ENCODE assay signal across 33 cellular contexts in the genomic region with DNA sequence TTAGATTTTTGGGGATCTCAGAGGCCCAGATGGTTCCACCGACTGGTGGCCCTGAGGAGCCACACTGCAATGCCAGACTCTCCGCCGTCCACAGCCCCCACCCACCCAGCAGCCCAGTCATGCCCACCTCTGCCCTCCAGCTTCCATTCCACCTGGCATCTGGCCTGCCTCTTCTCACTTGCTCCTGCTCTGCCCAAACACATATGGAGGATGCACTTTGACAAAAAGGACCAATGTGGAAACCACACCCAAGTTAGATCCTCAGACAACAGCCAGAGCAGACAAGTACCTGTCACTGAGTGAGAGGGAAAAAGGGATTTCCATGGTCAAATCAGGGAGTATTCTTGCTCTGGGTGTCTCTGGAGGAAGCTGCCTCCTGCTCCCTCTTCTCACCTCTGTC.
"Had no signal": no experiment of that assay in that cellular context is flagged by ENCODE, and none has a peak within 500 bp of the region (broad histone marks: within the 10 kb centered on the region; RNA-seq: fewer than 3 reads in every experiment).

No MANE protein-coding gene starts in this region.

- ATAC-seq: activated CD4-positive, alpha-beta T cell treated with anti-CD3 and anti-CD28 coated beads for 36 hours; activated CD8-positive, alpha-beta T cell treated with anti-CD3 and anti-CD28 coated beads, Interleukin-2, amount 10 ng/mL, durations not matched to agents 7 days and 5 days; activated naive CD8-positive, alpha-beta T cell treated with anti-CD3 and anti-CD28 coated beads, Interleukin-2, amount 50 U/mL, for 24 hours; activated T-cell treated with anti-CD3 and anti-CD28 coated beads, Interleukin-2, amount 50 U/mL, for 4 hours; body of pancreas; esophagus mucosa; foreskin keratinocyte; gastrocnemius medialis; heart left ventricle had no signal

- H3K36me3 Mint-ChIP-seq: activated CD4-positive, alpha-beta memory T cell treated with anti-CD3 and anti-CD28 coated beads for 36 hours; activated naive CD4-positive, alpha-beta T cell treated with anti-CD3 and anti-CD28 coated beads, Interleukin-2, amount 50 U/mL, for 24 hours; activated naive CD8-positive, alpha-beta T cell treated with anti-CD3 and anti-CD28 coated beads for 36 hours had no signal

- H3K27me3 ChIP-seq: adrenal gland, body of pancreas, colonic mucosa, gastrocnemius medialis, heart left ventricle had no signal

- H3K27me3 Mint-ChIP-seq: activated naive CD8-positive, alpha-beta T cell treated with anti-CD3 and anti-CD28 coated beads for 36 hours had no signal

- H3K4me3 Mint-ChIP-seq: activated CD4-positive, alpha-beta memory T cell treated with anti-CD3 and anti-CD28 coated beads for 36 hours; activated CD4-positive, alpha-beta T cell treated with anti-CD3 and anti-CD28 coated beads for 36 hours; activated CD4-positive, alpha-beta T cell treated with anti-CD3 and anti-CD28 coated beads, Interleukin-2, amount 10 ng/mL, durations not matched to agents 24 days and 14 days; activated CD8-positive, alpha-beta T cell treated with anti-CD3 and anti-CD28 coated beads, Interleukin-2, amount 10 ng/mL, durations not matched to agents 7 days and 5 days; activated naive CD4-positive, alpha-beta T cell treated with anti-CD3 and anti-CD28 coated beads for 36 hours; activated naive CD4-positive, alpha-beta T cell treated with anti-CD3 and anti-CD28 coated beads, Interleukin-2, amount 50 U/mL, for 24 hours; activated naive CD8-positive, alpha-beta T cell treated with anti-CD3 and anti-CD28 coated beads for 36 hours; activated naive CD8-positive, alpha-beta T cell treated with anti-CD3 and anti-CD28 coated beads, Interleukin-2, amount 50 U/mL, for 24 hours; activated T-cell treated with anti-CD3 and anti-CD28 coated beads, Interleukin-2, amount 50 U/mL, for 4 hours; activated T-helper 1 cell treated with anti-CD3 and anti-CD28 coated beads, Interleukin-12 subunit alpha, Interleukin-12 subunit beta, Interleukin-2, Interleukin-4 antibody, amounts not matched to agents 30 ng/mL and 10 ng/mL and 1 ng/mL, durations not matched to agents 14 hours and 24 hours and 36 hours; dendritic cell treated with granulocyte-macrophage colony-stimulating factor and Interleukin-4, amounts not matched to agents 40 ng/mL and 50 ng/mL, for 4 days; endodermal cell had no signal

- H3K4me1 Mint-ChIP-seq: activated CD4-positive, alpha-beta T cell treated with anti-CD3 and anti-CD28 coated beads for 36 hours; activated CD4-positive, alpha-beta T cell treated with anti-CD3 and anti-CD28 coated beads, Interleukin-2, amount 10 ng/mL, durations not matched to agents 24 days and 14 days; activated naive CD4-positive, alpha-beta T cell treated with anti-CD3 and anti-CD28 coated beads, Interleukin-2, amount 50 U/mL, for 24 hours; activated naive CD8-positive, alpha-beta T cell treated with anti-CD3 and anti-CD28 coated beads for 36 hours; activated naive CD8-positive, alpha-beta T cell treated with anti-CD3 and anti-CD28 coated beads, Interleukin-2, amount 50 U/mL, for 24 hours had no signal

- H3K9me3 Mint-ChIP-seq: activated CD4-positive, alpha-beta T cell treated with anti-CD3 and anti-CD28 coated beads, Interleukin-2, amount 10 ng/mL, durations not matched to agents 24 days and 14 days had no signal

- H3K4me3 ChIP-seq: adrenal gland, body of pancreas, cardiac muscle cell, colonic mucosa, dorsolateral prefrontal cortex, gastrocnemius medialis, heart left ventricle had no signal

- H3K27ac Mint-ChIP-seq: activated CD4-positive, alpha-beta memory T cell treated with anti-CD3 and anti-CD28 coated beads for 36 hours; activated CD4-positive, alpha-beta T cell treated with anti-CD3 and anti-CD28 coated beads for 36 hours; activated CD4-positive, alpha-beta T cell treated with anti-CD3 and anti-CD28 coated beads, Interleukin-2, amount 10 ng/mL, durations not matched to agents 24 days and 14 days; activated CD8-positive, alpha-beta T cell treated with anti-CD3 and anti-CD28 coated beads, Interleukin-2, amount 10 ng/mL, durations not matched to agents 7 days and 5 days; activated naive CD4-positive, alpha-beta T cell treated with anti-CD3 and anti-CD28 coated beads for 36 hours; activated naive CD4-positive, alpha-beta T cell treated with anti-CD3 and anti-CD28 coated beads, Interleukin-2, amount 50 U/mL, for 24 hours; activated naive CD8-positive, alpha-beta T cell treated with anti-CD3 and anti-CD28 coated beads for 36 hours; activated naive CD8-positive, alpha-beta T cell treated with anti-CD3 and anti-CD28 coated beads, Interleukin-2, amount 50 U/mL, for 24 hours; activated T-helper 1 cell treated with anti-CD3 and anti-CD28 coated beads, Interleukin-12 subunit alpha, Interleukin-12 subunit beta, Interleukin-2, Interleukin-4 antibody, amounts not matched to agents 30 ng/mL and 10 ng/mL and 1 ng/mL, durations not matched to agents 14 hours and 24 hours and 36 hours; activated T-helper 2 cell treated with anti-CD3 and anti-CD28 coated beads, Interferon-gamma antibody, Interleukin-2, Interleukin-4, amounts not matched to agents 10 μg/mL and 5 μg/mL and 100 μg/mL, durations not matched to agents 14 hours and 24 hours and 36 hours; dendritic cell treated with granulocyte-macrophage colony-stimulating factor and Interleukin-4, amounts not matched to agents 40 ng/mL and 50 ng/mL, for 4 days; endodermal cell had no signal

- H3K27ac ChIP-seq: adrenal gland, body of pancreas, cardiac muscle cell, colonic mucosa, foreskin keratinocyte, gastrocnemius medialis, heart left ventricle had no signal

- DNase-seq: activated CD4-positive, alpha-beta memory T cell treated with anti-CD3 and anti-CD28 coated beads for 36 hours; activated CD4-positive, alpha-beta T cell treated with anti-CD3 and anti-CD28 coated beads for 36 hours; activated CD4-positive, alpha-beta T cell treated with anti-CD3 and anti-CD28 coated beads, Interleukin-2, amount 10 ng/mL, durations not matched to agents 24 days and 14 days; activated CD4-positive, CD25-positive, alpha-beta regulatory T cell; activated CD4-positive, CD25-positive, alpha-beta regulatory T cell treated with anti-CD3 and anti-CD28 coated beads, Interleukin-2, amount 50 U/mL, for 72 hours; activated CD8-positive, alpha-beta T cell treated with anti-CD3 and anti-CD28 coated beads, Interleukin-2, amount 10 ng/mL, durations not matched to agents 7 days and 5 days; activated effector memory CD4-positive, alpha-beta T cell treated with anti-CD3 and anti-CD28 coated beads, Interleukin-2, amount 50 U/mL, for 16 hours; activated naive CD4-positive, alpha-beta T cell treated with anti-CD3 and anti-CD28 coated beads for 36 hours; activated naive CD8-positive, alpha-beta T cell treated with anti-CD3 and anti-CD28 coated beads for 36 hours; activated naive CD8-positive, alpha-beta T cell treated with anti-CD3 and anti-CD28 coated beads, Interleukin-2, amount 50 U/mL, for 24 hours; activated T-cell treated with anti-CD3 and anti-CD28 coated beads, Interleukin-2, amount 50 U/mL, for 4 hours; adrenal gland; amygdala; aorta; body of pancreas; central memory CD4-positive, alpha-beta T cell; cerebellar nuclear complex; colonic mucosa; dorsolateral prefrontal cortex; effector memory CD4-positive, alpha-beta T cell; endodermal cell; foreskin keratinocyte; gastrocnemius medialis; glutamatergic neuron; heart left ventricle; T-helper 1 cell; T-helper 2 cell had no signal

- H3K9me3 ChIP-seq: adrenal gland, body of pancreas, colonic mucosa, gastrocnemius medialis had no signal

- H3K36me3 ChIP-seq: adrenal gland, cardiac muscle cell, colonic mucosa, gastrocnemius medialis, heart left ventricle had no signal

- H3K4me1 ChIP-seq: body of pancreas, colonic mucosa, foreskin keratinocyte, gastrocnemius medialis had no signal
